Comparison of ENCODE assay signal across 1 cellular context in genomic region chr2:230075988-230076631, GRCh38.
TF ChIP-seq lines count a peak whose summit lies in the region.

No MANE protein-coding gene starts in this region.

TF ChIP-seq in endothelial cell of umbilical vein, 7 proteins besides CTCF, POLR2A, EP300 and RAD21:
- no peak for TF ChIP-seq MYC (IDR thresholded peaks at IDR 0.05; ENCODE audit: low read depth, low read length)
- no peak for TF ChIP-seq FOS (IDR thresholded peaks at IDR 0.05; ENCODE audit: borderline replicate concordance, insufficient read depth, low read length)
- no peak for TF ChIP-seq JUN (IDR thresholded peaks at IDR 0.05; ENCODE audit: borderline replicate concordance, insufficient read depth, insufficient read length, low read depth)
- TF ChIP-seq MAX (IDR thresholded peaks at IDR 0.05; ENCODE audit: insufficient read depth, insufficient read length): no peak
- TF ChIP-seq EZH2 (IDR thresholded peaks at IDR 0.05; ENCODE audit: borderline replicate concordance, low read depth, low read length, severe bottlenecking): no peak
- TF ChIP-seq POLR2AphosphoS5 (IDR thresholded peaks at IDR 0.05; ENCODE audit: insufficient read depth, low read depth, low read length): no peak
- no peak for TF ChIP-seq GATA2 (IDR thresholded peaks at IDR 0.05; ENCODE audit: insufficient read depth, insufficient read length, low read depth, low read length)
